8 cellular contexts compared by ENCODE assay signal in the genomic region with DNA sequence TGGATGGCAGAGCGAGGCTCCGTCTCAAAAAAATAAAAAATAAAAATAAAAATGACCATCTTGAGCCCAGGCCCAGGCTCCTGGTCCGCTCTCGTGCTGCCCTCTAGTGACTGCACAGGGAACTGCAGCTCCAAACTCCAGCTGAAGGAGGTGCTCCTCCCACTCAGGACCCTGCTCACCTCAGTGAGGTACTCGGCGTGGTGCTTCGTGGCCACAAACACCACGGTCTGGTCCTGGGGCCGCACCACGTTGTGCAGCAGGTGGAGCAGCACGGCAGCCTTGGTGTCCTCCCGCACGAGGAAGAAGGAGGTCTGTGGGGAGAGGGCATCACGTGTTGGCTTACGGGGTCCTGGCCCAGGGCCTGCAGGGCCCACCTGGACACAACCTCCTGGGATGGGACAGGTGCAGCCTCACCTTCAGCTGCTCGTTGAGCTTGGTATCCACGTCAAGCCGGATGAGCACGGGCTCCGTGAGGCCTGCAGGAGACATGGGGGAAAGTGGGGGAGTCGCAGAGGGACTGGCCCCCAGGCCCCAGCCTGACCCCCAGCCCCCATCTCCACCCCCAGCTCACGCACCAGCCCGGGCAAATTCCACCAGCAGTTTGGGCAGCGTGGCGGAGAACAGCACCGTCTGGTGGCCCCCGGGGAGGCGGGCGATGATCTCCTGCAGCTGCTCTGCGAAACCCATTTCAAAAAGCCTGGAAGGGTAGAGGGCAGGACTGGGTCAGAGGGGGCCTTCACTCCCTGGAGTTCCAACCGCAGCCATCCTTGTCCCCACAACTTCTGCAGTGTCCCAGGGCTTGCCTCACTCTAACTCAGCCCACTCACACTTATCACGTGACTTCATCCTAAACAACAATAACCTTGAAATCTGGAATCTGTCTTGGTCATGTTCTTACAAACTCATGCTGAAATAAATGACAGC. TPM values are rescaled to one million over a fixed set of nuclear protein-coding genes. Genes with fewer than 3 reads are reported as not detected.
DNase-seq lines count a peak whose midpoint lies in the region; ATAC-seq and TF ChIP-seq lines count a peak whose summit lies in the region.

No MANE protein-coding gene starts in this region.

- DNase-seq in CD14-positive monocyte (ENCODE audit: low spot score) (no peak), NCI-H748 treated with DMSO at 0.1 percent for 48 hours (lab: John Stamatoyannopoulos, UW) (peak; percentile 6), activated T-cell treated with anti-CD3 and anti-CD28 coated beads for 24 hours (ENCODE audit: low read depth) (peak; percentile 70), stomach (peak; percentile 79)

- ATAC-seq in GM21360 (IDR thresholded peaks at IDR 0.05; ENCODE audit: unreplicated experiment) (peak; percentile 50), esophagus mucosa (peak; percentile 87), HG02870 (IDR thresholded peaks at IDR 0.05; ENCODE audit: unreplicated experiment) (no peak)

- H3K4me3 Mint-ChIP-seq in CD14-positive monocyte = no peak overlapping the region

- intact Hi-C loops in CD14-positive monocyte (cut with micrococcal nuclease) = loop anchor here (1.0 to 5.0 kb wide), 3 partner anchors 126 to 182 kb away; no protein-coding TSS in a partner anchor
- intact Hi-C loops in stomach (cut with DNase I; ENCODE audit: low total_unique reads) = loop anchor here (5.0 kb wide), 1 partner anchor 127 kb away; no protein-coding TSS in a partner anchor

- no peak overlapping the region for H3K4me2 ChIP-seq in neural cell (ENCODE audit: low read length)

- H3K9me3 ChIP-seq in neural cell (ENCODE audit: low read length) (no peaks in the 10 kb centered on the region), stomach (peaks cover 0 to 4% (median 0%) of the 10 kb centered on the region in 4 donors)

- no peaks in the 10 kb centered on the region for H3K27me3 ChIP-seq in neural cell (ENCODE audit: insufficient read depth, low read depth, low read length)
- no peaks in the 10 kb centered on the region for H3K27me3 ChIP-seq in stomach

- peaks cover 0 to 3% (median 0%) of the 10 kb centered on the region in 7 donors for H3K9me3 Mint-ChIP-seq in CD14-positive monocyte

- no peak overlapping the region for H3K9ac ChIP-seq in neural cell (ENCODE audit: low read length)

- H3K27me3 Mint-ChIP-seq in CD14-positive monocyte (ENCODE audit: low read depth in 3 of 3) = peaks cover 0 to 4% (median 0%) of the 10 kb centered on the region in 3 donors

- H3K27ac Mint-ChIP-seq in CD14-positive monocyte = peak overlapping the region in 1 of 7 donors; percentile 75

- H3K4me3 ChIP-seq in neural cell (ENCODE audit: low read length) = no peak overlapping the region
- H3K4me3 ChIP-seq in stomach = no peak overlapping the region

- H3K9me2 ChIP-seq in neural cell (ENCODE audit: insufficient read depth, low read length) = no peaks in the 10 kb centered on the region

- no peaks in the 10 kb centered on the region for H4K20me1 ChIP-seq in neural cell (ENCODE audit: insufficient read depth)

- peak; percentile 95 for TF ChIP-seq RAD21 in neural cell (conservative IDR thresholded peaks at IDR 0.05)

- no peak for TF ChIP-seq POLR2A in stomach (IDR thresholded peaks at IDR 0.05)

- H3F3A ChIP-seq in neural cell (ENCODE audit: insufficient read depth, low read length, poor library complexity, severe bottlenecking) = no peaks in the 10 kb centered on the region

- no peaks in the 10 kb centered on the region for H3K4me1 Mint-ChIP-seq in CD14-positive monocyte

- 53 to 63% (median 59%) methylated on average over 16 to 32 of the region's 32 CpGs for WGBS in stomach, 5 donors

- H3K36me3 ChIP-seq in neural cell (ENCODE audit: insufficient read depth, low read length) (peaks cover 11% of the 10 kb centered on the region), stomach (peaks cover 90 to 100% (median 100%) of the 10 kb centered on the region in 4 donors)

- no peak overlapping the region for H3K27ac ChIP-seq in neural cell (ENCODE audit: low read length)
- no peak overlapping the region for H3K27ac ChIP-seq in stomach

- H3K79me2 ChIP-seq in neural cell (replicated peaks; ENCODE audit: insufficient read depth, low read length) = no peaks in the 10 kb centered on the region

- TF ChIP-seq EP300 in neural cell (conservative IDR thresholded peaks at IDR 0.05; ENCODE audit: poor library complexity, severe bottlenecking) (no peak), stomach (IDR thresholded peaks at IDR 0.05) (no peak)

- H3K4me1 ChIP-seq in stomach = peaks cover 0 to 3% (median 0%) of the 10 kb centered on the region in 4 donors

- TF ChIP-seq CTCF in CD14-positive monocyte (IDR thresholded peaks at IDR 0.05) (peak; percentile 99), neural cell (IDR thresholded peaks at IDR 0.05; ENCODE audit: poor library complexity, severe bottlenecking) (peak; percentile 96), stomach (IDR thresholded peaks at IDR 0.05) (peak in 5 of 7 experiments; percentile 89 to 99 (median 98))

- no peak overlapping the region for H2AFZ ChIP-seq in neural cell (ENCODE audit: low read depth, low read length)

- peaks cover 87 to 96% of the 10 kb centered on the region in 2 donors for H3K36me3 Mint-ChIP-seq in CD14-positive monocyte

TF ChIP-seq in neural cell, 6 proteins besides CTCF, POLR2A, EP300 and RAD21:
- TF ChIP-seq SMC3 (conservative IDR thresholded peaks at IDR 0.05; ENCODE audit: poor library complexity) = peak; percentile 96
- TF ChIP-seq POLR2AphosphoS5 (IDR thresholded peaks at IDR 0.05) = no peak

RNA-seq across cellular contexts. Expression of gene DDX54, which starts 10.6 kb away (rescaled TPM):
- polyA plus RNA-seq in CD14-positive monocyte (10 to 100 TPM in 1 of 2 donors, 1 to 10 TPM in 1; 7.9 to 13.6 TPM), neural cell (52.2 and 63.3 TPM in 2 replicates), stomach (10 to 100 TPM; 28.5 to 64.6 (median 34.1) TPM)
- total RNA-seq in esophagus mucosa (46.6 TPM), stomach (100 to 1,000 TPM in 1 of 5 donors, 10 to 100 TPM in 4; 14.6 to 167 (median 41.7) TPM)
- 26.1 and 28.0 TPM in 2 replicates for polyA minus RNA-seq in neural cell

RNA-seq across cellular contexts. Expression of gene RITA1, which starts 10.8 kb away (rescaled TPM):
- polyA plus RNA-seq in CD14-positive monocyte (10 to 100 TPM; 16.4 to 17.6 TPM), neural cell (22.8 and 23.3 TPM in 2 replicates), stomach (10 to 100 TPM in 2 of 3 donors, 1 to 10 TPM in 1; 8.4 to 14.3 (median 11.5) TPM)
- total RNA-seq in esophagus mucosa (11.0 TPM), stomach (10 to 100 TPM in 2 of 5 donors, 1 to 10 TPM in 3; 4.1 to 19.2 (median 5.0) TPM)
- polyA minus RNA-seq in neural cell = 21.4 and 23.9 TPM in 2 replicates

RNA-seq across cellular contexts. Expression of gene CFAP73, which starts 25.2 kb away (rescaled TPM):
- polyA plus RNA-seq in CD14-positive monocyte (under 1 TPM in 1 of 2 donors, not detected in 1; 0.14 TPM), neural cell (not detected in 2 replicates), stomach (1 to 10 TPM in 1 of 3 donors, under 1 TPM in 2; 0.44 to 2.6 (median 0.70) TPM)
- total RNA-seq in esophagus mucosa (0.20 TPM), stomach (1 to 10 TPM in 1 of 5 donors, not detected in 4; 5.7 TPM)
- polyA minus RNA-seq in neural cell = not detected in 2 replicates

RNA-seq across cellular contexts. Expression of gene RASAL1, which starts 39.2 kb away (rescaled TPM):
- polyA plus RNA-seq in CD14-positive monocyte = not detected
- total RNA-seq in esophagus mucosa = 53.1 TPM
- 0.14 and 0.15 TPM in 2 replicates for polyA plus RNA-seq in neural cell
- polyA minus RNA-seq in neural cell = not detected in 2 replicates
- 10 to 100 TPM in 3 of 5 donors, 1 to 10 TPM in 2; 8.8 to 62.0 (median 47.3) TPM for total RNA-seq in stomach
- polyA plus RNA-seq in stomach = 10 to 100 TPM in 2 of 3 donors, 1 to 10 TPM in 1; 3.0 to 28.9 (median 18.8) TPM

RNA-seq across cellular contexts. Expression of gene TPCN1, which starts 46.5 kb away (rescaled TPM):
- polyA plus RNA-seq in CD14-positive monocyte (10 to 100 TPM; 20.4 to 34.9 TPM), neural cell (3.8 and 4.0 TPM in 2 replicates), stomach (10 to 100 TPM in 1 of 3 donors, 1 to 10 TPM in 2; 5.8 to 24.2 (median 6.3) TPM)
- total RNA-seq in esophagus mucosa (35.2 TPM), stomach (10 to 100 TPM; 15.2 to 78.2 (median 48.4) TPM)
- 2.2 and 2.3 TPM in 2 replicates for polyA minus RNA-seq in neural cell
